ENCODE assay signal across 1 cellular context in genomic region chr9:104961701-104962359, GRCh38.
TF ChIP-seq lines count a peak whose summit lies in the region.

No MANE protein-coding gene starts in this region.

TF ChIP-seq in HepG2, 621 proteins besides CTCF, POLR2A, EP300 and RAD21:
- TF ChIP-seq GABPA (IDR thresholded peaks at IDR 0.05; ENCODE audit: low read depth, low read length) (no peak), GABPA (CRISPR knock-in tag; IDR thresholded peaks at IDR 0.05; ENCODE audit: low read depth) (no peak), ZNF501 (CRISPR knock-in tag; IDR thresholded peaks at IDR 0.05) (no peak), ZNF883 (CRISPR knock-in tag; IDR thresholded peaks at IDR 0.05; ENCODE audit: not compliant biosample characterization) (no peak), JDP2 (CRISPR knock-in tag; IDR thresholded peaks at IDR 0.05; ENCODE audit: borderline replicate concordance) (no peak), ZNF816 (CRISPR knock-in tag; IDR thresholded peaks at IDR 0.05; ENCODE audit: borderline replicate concordance) (no peak), ZNF574 (CRISPR knock-in tag; IDR thresholded peaks at IDR 0.05) (no peak)
